In the genomic region with DNA sequence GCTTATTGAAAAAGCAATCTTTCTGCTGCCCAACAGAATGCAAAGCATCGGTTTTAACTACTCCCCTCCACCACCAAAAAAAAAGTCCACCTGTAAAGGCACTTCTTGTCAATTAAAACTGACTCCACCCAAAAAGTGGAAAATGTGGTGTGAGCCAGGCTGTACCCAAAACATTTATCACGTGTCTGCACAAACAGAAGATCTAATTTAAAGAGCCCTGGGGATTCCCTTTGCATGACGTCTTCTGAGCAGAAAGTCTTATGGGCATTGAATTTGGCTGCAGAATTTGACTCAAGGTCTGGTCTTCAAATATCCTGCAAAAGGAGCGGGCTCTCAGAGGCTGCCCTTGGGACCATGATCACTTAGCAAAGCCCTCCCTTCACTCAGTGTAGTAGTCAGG, we compare ENCODE assay signal across 37 cellular contexts.
"Had no signal": no experiment of that assay in that cellular context is flagged by ENCODE, and none has a peak within 500 bp of the region (broad histone marks: within the 10 kb centered on the region; RNA-seq: fewer than 3 reads in every experiment).

No MANE protein-coding gene starts in this region.

- H3K36me3 Mint-ChIP-seq: activated naive CD4-positive, alpha-beta T cell treated with anti-CD3 and anti-CD28 coated beads, Interleukin-2, amount 10 ng/mL, durations not matched to agents 7 days and 5 days; activated naive CD4-positive, alpha-beta T cell treated with anti-CD3 and anti-CD28 coated beads, Interleukin-2, amount 50 U/mL, for 24 hours; activated naive CD4-positive, alpha-beta T cell treated with anti-CD3 and anti-CD28 coated beads, Interleukin-2, amount 50 U/mL, for 72 hours; activated naive CD8-positive, alpha-beta T cell; activated naive CD8-positive, alpha-beta T cell treated with anti-CD3 and anti-CD28 coated beads for 36 hours; activated naive CD8-positive, alpha-beta T cell treated with anti-CD3 and anti-CD28 coated beads, Interleukin-2, amount 10 ng/mL, durations not matched to agents 7 days and 5 days; brain had no signal

- H3K4me1 Mint-ChIP-seq: activated naive CD4-positive, alpha-beta T cell treated with anti-CD3 and anti-CD28 coated beads, Interleukin-2, amount 10 ng/mL, durations not matched to agents 7 days and 5 days; activated naive CD4-positive, alpha-beta T cell treated with anti-CD3 and anti-CD28 coated beads, Interleukin-2, amount 50 U/mL, for 24 hours; activated naive CD8-positive, alpha-beta T cell treated with anti-CD3 and anti-CD28 coated beads for 36 hours; activated naive CD8-positive, alpha-beta T cell treated with anti-CD3 and anti-CD28 coated beads, Interleukin-2, amount 10 ng/mL, durations not matched to agents 7 days and 5 days; activated naive CD8-positive, alpha-beta T cell treated with anti-CD3 and anti-CD28 coated beads, Interleukin-2, amount 50 U/mL, for 24 hours; activated T-helper 17 cell treated with anti-CD3 and anti-CD28 coated beads, Interleukin-2, amount 50 U/mL, for 72 hours; central memory CD8-positive, alpha-beta T cell had no signal

- H3K27ac ChIP-seq: adrenal gland, ascending aorta, body of pancreas, brain microvascular endothelial cell, breast epithelium, cardiac muscle cell had no signal

- H3K4me3 Mint-ChIP-seq: activated naive CD4-positive, alpha-beta T cell treated with anti-CD3 and anti-CD28 coated beads for 36 hours; activated naive CD4-positive, alpha-beta T cell treated with anti-CD3 and anti-CD28 coated beads, Interleukin-2, amount 10 ng/mL, durations not matched to agents 7 days and 5 days; activated naive CD4-positive, alpha-beta T cell treated with anti-CD3 and anti-CD28 coated beads, Interleukin-2, amount 50 U/mL, for 24 hours; activated naive CD8-positive, alpha-beta T cell; activated naive CD8-positive, alpha-beta T cell treated with anti-CD3 and anti-CD28 coated beads for 36 hours; activated naive CD8-positive, alpha-beta T cell treated with anti-CD3 and anti-CD28 coated beads, Interleukin-2, amount 10 ng/mL, durations not matched to agents 7 days and 5 days; activated naive CD8-positive, alpha-beta T cell treated with anti-CD3 and anti-CD28 coated beads, Interleukin-2, amount 50 U/mL, for 24 hours; activated T-cell treated with anti-CD3 and anti-CD28 coated beads, Interleukin-2, amount 50 U/mL, for 24 hours; activated T-cell treated with anti-CD3 and anti-CD28 coated beads, Interleukin-2, amount 50 U/mL, for 4 hours; activated T-cell treated with anti-CD3 and anti-CD28 coated beads, Interleukin-2, amount 50 U/mL, for 72 hours; activated T-helper 1 cell treated with anti-CD3 and anti-CD28 coated beads, Interleukin-12 subunit alpha, Interleukin-12 subunit beta, Interleukin-2, Interleukin-4 antibody, amounts not matched to agents 30 ng/mL and 10 ng/mL and 1 ng/mL, durations not matched to agents 14 hours and 24 hours and 36 hours; activated T-helper 17 cell treated with anti-CD3 and anti-CD28 coated beads, Interleukin-2, amount 50 U/mL, for 72 hours; brain; central memory CD8-positive, alpha-beta T cell had no signal

- H3K27me3 Mint-ChIP-seq: activated naive CD4-positive, alpha-beta T cell treated with anti-CD3 and anti-CD28 coated beads, Interleukin-2, amount 10 ng/mL, durations not matched to agents 7 days and 5 days; activated naive CD8-positive, alpha-beta T cell treated with anti-CD3 and anti-CD28 coated beads, Interleukin-2, amount 10 ng/mL, durations not matched to agents 7 days and 5 days; central memory CD8-positive, alpha-beta T cell had no signal

- H3K36me3 ChIP-seq: adrenal gland, ascending aorta, brain microvascular endothelial cell, breast epithelium, cardiac muscle cell had no signal

- H3K4me3 ChIP-seq: adrenal gland, ascending aorta, body of pancreas, breast epithelium, cardiac muscle cell had no signal

- H3K9me3 ChIP-seq: adrenal gland, ascending aorta, body of pancreas, breast epithelium had no signal

- H3K4me1 ChIP-seq: adrenal gland, ascending aorta, body of pancreas, breast epithelium had no signal

- H3K27ac Mint-ChIP-seq: activated naive CD4-positive, alpha-beta T cell treated with anti-CD3 and anti-CD28 coated beads for 36 hours; activated naive CD4-positive, alpha-beta T cell treated with anti-CD3 and anti-CD28 coated beads, Interleukin-2, amount 10 ng/mL, durations not matched to agents 7 days and 5 days; activated naive CD4-positive, alpha-beta T cell treated with anti-CD3 and anti-CD28 coated beads, Interleukin-2, amount 50 U/mL, for 24 hours; activated naive CD4-positive, alpha-beta T cell treated with anti-CD3 and anti-CD28 coated beads, Interleukin-2, amount 50 U/mL, for 72 hours; activated naive CD8-positive, alpha-beta T cell; activated naive CD8-positive, alpha-beta T cell treated with anti-CD3 and anti-CD28 coated beads for 36 hours; activated naive CD8-positive, alpha-beta T cell treated with anti-CD3 and anti-CD28 coated beads, Interleukin-2, amount 10 ng/mL, durations not matched to agents 7 days and 5 days; activated naive CD8-positive, alpha-beta T cell treated with anti-CD3 and anti-CD28 coated beads, Interleukin-2, amount 50 U/mL, for 24 hours; activated T-cell treated with anti-CD3 and anti-CD28 coated beads, Interleukin-2, amount 50 U/mL, for 24 hours; activated T-cell treated with anti-CD3 and anti-CD28 coated beads, Interleukin-2, amount 50 U/mL, for 72 hours; activated T-helper 1 cell treated with anti-CD3 and anti-CD28 coated beads, Interleukin-12 subunit alpha, Interleukin-12 subunit beta, Interleukin-2, Interleukin-4 antibody, amounts not matched to agents 30 ng/mL and 10 ng/mL and 1 ng/mL, durations not matched to agents 14 hours and 24 hours and 36 hours; activated T-helper 17 cell treated with anti-CD3 and anti-CD28 coated beads, Interleukin-2, amount 50 U/mL, for 72 hours; activated T-helper 2 cell treated with anti-CD3 and anti-CD28 coated beads, Interferon-gamma antibody, Interleukin-2, Interleukin-4, amounts not matched to agents 10 μg/mL and 5 μg/mL and 100 μg/mL, durations not matched to agents 14 hours and 24 hours and 36 hours; brain had no signal

- H3K27me3 ChIP-seq: adrenal gland, ascending aorta, body of pancreas, brain microvascular endothelial cell, breast epithelium, cardiac muscle cell had no signal

- H3K9me3 Mint-ChIP-seq: activated naive CD4-positive, alpha-beta T cell treated with anti-CD3 and anti-CD28 coated beads for 36 hours; activated naive CD4-positive, alpha-beta T cell treated with anti-CD3 and anti-CD28 coated beads, Interleukin-2, amount 10 ng/mL, durations not matched to agents 7 days and 5 days; activated naive CD4-positive, alpha-beta T cell treated with anti-CD3 and anti-CD28 coated beads, Interleukin-2, amount 50 U/mL, for 24 hours; activated naive CD8-positive, alpha-beta T cell treated with anti-CD3 and anti-CD28 coated beads for 36 hours; activated naive CD8-positive, alpha-beta T cell treated with anti-CD3 and anti-CD28 coated beads, Interleukin-2, amount 10 ng/mL, durations not matched to agents 7 days and 5 days; activated naive CD8-positive, alpha-beta T cell treated with anti-CD3 and anti-CD28 coated beads, Interleukin-2, amount 50 U/mL, for 24 hours; activated T-cell treated with anti-CD3 and anti-CD28 coated beads, Interleukin-2, amount 50 U/mL, for 24 hours; activated T-cell treated with anti-CD3 and anti-CD28 coated beads, Interleukin-2, amount 50 U/mL, for 4 hours; activated T-cell treated with anti-CD3 and anti-CD28 coated beads, Interleukin-2, amount 50 U/mL, for 72 hours; activated T-helper 1 cell treated with anti-CD3 and anti-CD28 coated beads, Interleukin-12 subunit alpha, Interleukin-12 subunit beta, Interleukin-2, Interleukin-4 antibody, amounts not matched to agents 30 ng/mL and 10 ng/mL and 1 ng/mL, durations not matched to agents 14 hours and 24 hours and 36 hours; activated T-helper 17 cell treated with anti-CD3 and anti-CD28 coated beads, Interleukin-2, amount 50 U/mL, for 72 hours; activated T-helper 2 cell treated with anti-CD3 and anti-CD28 coated beads, Interferon-gamma antibody, Interleukin-2, Interleukin-4, amounts not matched to agents 10 μg/mL and 5 μg/mL and 100 μg/mL, durations not matched to agents 14 hours and 24 hours and 36 hours; central memory CD8-positive, alpha-beta T cell had no signal

- DNase-seq: activated effector memory CD4-positive, alpha-beta T cell treated with anti-CD3 and anti-CD28 coated beads, Interleukin-2, amount 50 U/mL, for 16 hours; activated effector memory CD4-positive, alpha-beta T cell treated with Interleukin-2 at 50 U/mL for 16 hours; activated gamma-delta T cell; activated gamma-delta T cell treated with Interleukin-2 at 50 U/mL for 16 hours; activated naive CD4-positive, alpha-beta T cell; activated naive CD4-positive, alpha-beta T cell treated with anti-CD3 and anti-CD28 coated beads for 36 hours; activated naive CD4-positive, alpha-beta T cell treated with anti-CD3 and anti-CD28 coated beads, Interleukin-2, amount 10 ng/mL, durations not matched to agents 7 days and 5 days; activated naive CD4-positive, alpha-beta T cell treated with anti-CD3 and anti-CD28 coated beads, Interleukin-2, amount 50 U/mL, for 16 hours; activated naive CD4-positive, alpha-beta T cell treated with Interleukin-2 at 50 U/mL for 16 hours; activated naive CD8-positive, alpha-beta T cell treated with anti-CD3 and anti-CD28 coated beads for 36 hours; activated naive CD8-positive, alpha-beta T cell treated with anti-CD3 and anti-CD28 coated beads, Interleukin-2, amount 10 ng/mL, durations not matched to agents 7 days and 5 days; activated naive CD8-positive, alpha-beta T cell treated with anti-CD3 and anti-CD28 coated beads, Interleukin-2, amount 50 U/mL, for 24 hours; activated T-cell treated with anti-CD3 and anti-CD28 coated beads, Interleukin-2, amount 50 U/mL, for 24 hours; activated T-cell treated with anti-CD3 and anti-CD28 coated beads, Interleukin-2, amount 50 U/mL, for 4 hours; activated T-cell treated with anti-CD3 and anti-CD28 coated beads, Interleukin-2, amount 50 U/mL, for 48 hours; activated T-cell treated with anti-CD3 and anti-CD28 coated beads, Interleukin-2, amount 50 U/mL, for 72 hours; adrenal gland; amniotic stem cell; amygdala; anterior cingulate cortex; aorta; body of pancreas; brain microvascular endothelial cell; caudate nucleus; central memory CD4-positive, alpha-beta T cell; cerebellar nuclear complex had no signal
